ENCODE assay signal across 15 cellular contexts in genomic region chr2:230738924-230739323, GRCh38. TPM values are rescaled to one million over a fixed set of nuclear protein-coding genes. Genes with fewer than 3 reads are reported as not detected.
A peak's percentile ranks its signal among the peaks of the same experiment; 100 is the strongest.
DNase-seq lines count a peak whose midpoint lies in the region; FAIRE-seq and TF ChIP-seq lines count a peak whose summit lies in the region.
"Had no signal": no experiment of that assay in that cellular context is flagged by ENCODE, and none has a peak within 500 bp of the region (broad histone marks: within the 10 kb centered on the region; RNA-seq: fewer than 3 reads in every experiment).

No MANE protein-coding gene starts in this region.

- H3K9me3 ChIP-seq in kidney (ENCODE audit: control insufficient read depth in 1 of 2, low read length in 2 of 2): no peaks in the 10 kb centered on the region
- H3K9me3 ChIP-seq in smooth muscle cell (replicated peaks; ENCODE audit: low read depth): no peaks in the 10 kb centered on the region
- H3K9me3 ChIP-seq: SJCRH30 had no signal

- H3K9ac ChIP-seq in kidney (ENCODE audit: low read length in 2 of 2): peak overlapping the region in 1 of 2 donors; percentile 36
- no peak overlapping the region for H3K9ac ChIP-seq in smooth muscle cell (ENCODE audit: low read depth)

- no peak overlapping the region for H3K27ac Mint-ChIP-seq in T-helper 2 cell treated with Interferon-gamma antibody and Interleukin-4, amounts not matched to agents 5 μg/mL and 100 μg/mL, for 36 hours

- H4K20me1 ChIP-seq in smooth muscle cell (ENCODE audit: low read depth): peaks cover 78% of the 10 kb centered on the region

- intact Hi-C loops in kidney (cut with DNase I): no loop called here

- H3K4me3 ChIP-seq in kidney (ENCODE audit: low read length in 2 of 2): no peak overlapping the region
- H3K4me3 ChIP-seq in smooth muscle cell: peak overlapping the region; percentile 2
- H3K4me3 ChIP-seq: SJCRH30, skin epidermis had no signal

- WGBS in smooth muscle cell (ENCODE audit: low lambda C conversion rate): 96% methylated on average over 2 of the region's 2 CpGs

- FAIRE-seq in kidney (lab: Jason Lieb, UNC): no peak
- FAIRE-seq: H1 had no signal

- peaks cover 28 to 33% of the 10 kb centered on the region in 2 donors for H3K4me1 ChIP-seq in kidney (ENCODE audit: control insufficient read depth in 1 of 2, insufficient read depth in 1 of 2, low read depth in 1 of 2, low read length in 2 of 2)
- H3K4me1 ChIP-seq in smooth muscle cell (ENCODE audit: low read depth): no peaks in the 10 kb centered on the region
- H3K4me1 ChIP-seq: SJCRH30 had no signal

- H3K27me3 Mint-ChIP-seq in T-helper 2 cell treated with Interferon-gamma antibody and Interleukin-4, amounts not matched to agents 5 μg/mL and 100 μg/mL, for 36 hours (ENCODE audit: low read depth): no peaks in the 10 kb centered on the region

- peak overlapping the region; percentile 76 to 77 for H3K27ac ChIP-seq in kidney (ENCODE audit: low read depth in 2 of 2, low read length in 2 of 2)
- peak overlapping the region; percentile 76 for H3K27ac ChIP-seq in smooth muscle cell (ENCODE audit: low read depth)
- H3K27ac ChIP-seq: SJCRH30 had no signal

- H3K4me2 ChIP-seq in smooth muscle cell: peak overlapping the region; percentile 28

- peak overlapping the region; percentile 22 for H3K4me3 Mint-ChIP-seq in T-helper 2 cell treated with Interferon-gamma antibody and Interleukin-4, amounts not matched to agents 5 μg/mL and 100 μg/mL, for 36 hours

- H3K36me3 ChIP-seq in kidney (ENCODE audit: control insufficient read depth in 1 of 2, insufficient read depth in 2 of 2, low read length in 2 of 2) (no peaks in the 10 kb centered on the region), smooth muscle cell (ENCODE audit: low read depth) (no peaks in the 10 kb centered on the region)

- no peak overlapping the region for H2AFZ ChIP-seq in smooth muscle cell (ENCODE audit: low read depth)

- no peak for DNase-seq in T-helper 2 cell treated with Interferon-gamma antibody and Interleukin-4, amounts not matched to agents 5 μg/mL and 100 μg/mL, for 36 hours (ENCODE audit: low spot score)
- no peak for DNase-seq in T-helper 2 cell
- DNase-seq in NCI-H146 (lab: John Stamatoyannopoulos, UW): peak; percentile 28
- DNase-seq in kidney: no peak
- DNase-seq in smooth muscle cell (lab: John Stamatoyannopoulos, UW; ENCODE audit: unreplicated experiment): no peak
- no peak for DNase-seq in AML-193 (lab: John Stamatoyannopoulos, UW)
- no peak for DNase-seq in CD1c-positive myeloid dendritic cell (ENCODE audit: extremely low spot score)
- no peak for DNase-seq in GM20000 (ENCODE audit: low spot score)
- DNase-seq: central memory CD4-positive, alpha-beta T cell; DMS79; NCI-H526 treated with DMSO at 0.1 percent for 48 hours; trophoblast cell had no signal

- H3F3A ChIP-seq in smooth muscle cell (ENCODE audit: low read depth): no peaks in the 10 kb centered on the region

- H3K79me2 ChIP-seq in smooth muscle cell (ENCODE audit: low read depth): peaks cover 88% of the 10 kb centered on the region

- TF ChIP-seq CTCF in kidney (IDR thresholded peaks at IDR 0.05; ENCODE audit: borderline replicate concordance, extremely low read depth, insufficient read depth): no peak
- TF ChIP-seq CTCF in smooth muscle cell (IDR thresholded peaks at IDR 0.05; ENCODE audit: borderline replicate concordance, insufficient read depth, poor library complexity, severe bottlenecking): no peak
- TF ChIP-seq CTCF in GM20000 (IDR thresholded peaks at IDR 0.05; ENCODE audit: extremely low read depth, missing control alignments): no peak

- H3K27me3 ChIP-seq in smooth muscle cell (ENCODE audit: low read depth): no peaks in the 10 kb centered on the region
- H3K27me3 ChIP-seq: SJCRH30 had no signal

- H3K4me1 Mint-ChIP-seq in T-helper 2 cell treated with Interferon-gamma antibody and Interleukin-4, amounts not matched to agents 5 μg/mL and 100 μg/mL, for 36 hours (ENCODE audit: low read depth): peaks cover 54% of the 10 kb centered on the region

- H3K36me3 Mint-ChIP-seq in T-helper 2 cell treated with Interferon-gamma antibody and Interleukin-4, amounts not matched to agents 5 μg/mL and 100 μg/mL, for 36 hours (ENCODE audit: low read depth): peaks cover 54% of the 10 kb centered on the region

- H3K9me3 Mint-ChIP-seq in T-helper 2 cell treated with Interferon-gamma antibody and Interleukin-4, amounts not matched to agents 5 μg/mL and 100 μg/mL, for 36 hours: no peaks in the 10 kb centered on the region

RNA-seq across cellular contexts. Expression of gene CAB39, which starts 26.3 kb away (rescaled TPM):
- total RNA-seq in kidney: 77.6 TPM
- 39.1 TPM for polyA plus RNA-seq in kidney (ENCODE audit: insufficient read depth, low read depth, low replicate concordance)
- 62.4 and 62.7 TPM in 2 replicates for total RNA-seq in smooth muscle cell
- polyA plus RNA-seq in smooth muscle cell: 21.7 and 25.5 TPM in 2 replicates
